8 cellular contexts compared by ENCODE assay signal in genomic region chr6:1604347-1604990, GRCh38. TPM values are rescaled to one million over a fixed set of nuclear protein-coding genes. Genes with fewer than 3 reads are reported as not detected.
A peak's percentile ranks its signal among the peaks of the same experiment; 100 is the strongest.
DNase-seq lines count a peak whose midpoint lies in the region; ATAC-seq and TF ChIP-seq lines count a peak whose summit lies in the region.

No MANE protein-coding gene starts in this region.

- H3K4me1 ChIP-seq in gastroesophageal sphincter (peaks cover 0 to 48% (median 12%) of the 10 kb centered on the region in 3 donors), transverse colon (peaks cover 16 to 55% (median 35%) of the 10 kb centered on the region in 4 donors)

- peak; percentile 93 for DNase-seq in DMS 273 (lab: John Stamatoyannopoulos, UW; ENCODE audit: unreplicated experiment)
- no peak for DNase-seq in DMS 273 treated with DMSO at 0.1 percent for 48 hours (lab: John Stamatoyannopoulos, UW)
- DNase-seq in RPMI8226 = peak; percentile 90
- peak; percentile 37 for DNase-seq in activated effector memory CD4-positive, alpha-beta T cell treated with Interleukin-2 at 50 U/mL for 16 hours
- DNase-seq in nucleus accumbens (lab: John Stamatoyannopoulos, UW) = peak in 33 of 56 donors; percentile 6 to 72 (median 27)
- DNase-seq in transverse colon = peak; percentile 65

- H3K27ac ChIP-seq in gastroesophageal sphincter (no peak overlapping the region), transverse colon (no peak overlapping the region)

- in situ Hi-C loops in transverse colon (cut with MboI; ENCODE audit: low pct_ligation_motif_present in 1 of 4, low pct_unique_long_range_greater_than_20kb in 1 of 4, low sequenced_read_pairs in 3 of 4) = no loop called here

- no CpG with 5 or more reads among the region's 73 CpGs for WGBS in gastroesophageal sphincter (ENCODE audit: low coverage in 1 of 2), 2 donors
- 0% methylated on average over 58 of the region's 73 CpGs; no CpG with 5 or more reads in 1 of the 2 donors for WGBS in transverse colon (ENCODE audit: low coverage in 1 of 2), 2 donors

- ATAC-seq in HG03159 (IDR thresholded peaks at IDR 0.05; ENCODE audit: unreplicated experiment) (peak; percentile 58), gastroesophageal sphincter (peak; percentile 74)

- H3K27me3 ChIP-seq in gastroesophageal sphincter (peaks cover 95% of the 10 kb centered on the region), transverse colon (peaks cover 99% of the 10 kb centered on the region)

- no peak for TF ChIP-seq EP300 in gastroesophageal sphincter (IDR thresholded peaks at IDR 0.05)
- TF ChIP-seq EP300 in transverse colon (IDR thresholded peaks at IDR 0.05; ENCODE audit: low read depth) = no peak

- H3K9me3 ChIP-seq in gastroesophageal sphincter (no peaks in the 10 kb centered on the region), transverse colon (no peaks in the 10 kb centered on the region)

- H3K4me3 ChIP-seq in gastroesophageal sphincter = peak overlapping the region; percentile 26 to 52
- H3K4me3 ChIP-seq in transverse colon = peak overlapping the region; percentile 1 to 48 (median 33)

- H3K36me3 ChIP-seq in gastroesophageal sphincter (no peaks in the 10 kb centered on the region), transverse colon (no peaks in the 10 kb centered on the region)

- TF ChIP-seq CTCF in gastroesophageal sphincter (IDR thresholded peaks at IDR 0.05) = peak in 3 of 4 experiments; percentile 94 to 100 (median 95)
- TF ChIP-seq CTCF in transverse colon (IDR thresholded peaks at IDR 0.05) = peak; percentile 49 to 98 (median 94)

- no peak for TF ChIP-seq POLR2A in gastroesophageal sphincter (IDR thresholded peaks at IDR 0.05)
- no peak for TF ChIP-seq POLR2A in transverse colon (IDR thresholded peaks at IDR 0.05)

- intact Hi-C loops in transverse colon (cut with DNase I; ENCODE audit: low total_unique reads) = loop anchor here (5.0 to 10.0 kb wide), 3 partner anchors 500 to 1033 kb away; no protein-coding TSS in a partner anchor

RNA-seq across cellular contexts. Expression of gene FOXC1, which starts 5.2 kb away (rescaled TPM):
- 10 to 100 TPM in 2 of 4 donors, 1 to 10 TPM in 2; 3.1 to 16.9 (median 7.2) TPM for total RNA-seq in gastroesophageal sphincter
- under 1 TPM; 0.75 to 0.96 (median 0.79) TPM for total RNA-seq in transverse colon
